ENCODE assay signal across 8 cellular contexts in the genomic region with DNA sequence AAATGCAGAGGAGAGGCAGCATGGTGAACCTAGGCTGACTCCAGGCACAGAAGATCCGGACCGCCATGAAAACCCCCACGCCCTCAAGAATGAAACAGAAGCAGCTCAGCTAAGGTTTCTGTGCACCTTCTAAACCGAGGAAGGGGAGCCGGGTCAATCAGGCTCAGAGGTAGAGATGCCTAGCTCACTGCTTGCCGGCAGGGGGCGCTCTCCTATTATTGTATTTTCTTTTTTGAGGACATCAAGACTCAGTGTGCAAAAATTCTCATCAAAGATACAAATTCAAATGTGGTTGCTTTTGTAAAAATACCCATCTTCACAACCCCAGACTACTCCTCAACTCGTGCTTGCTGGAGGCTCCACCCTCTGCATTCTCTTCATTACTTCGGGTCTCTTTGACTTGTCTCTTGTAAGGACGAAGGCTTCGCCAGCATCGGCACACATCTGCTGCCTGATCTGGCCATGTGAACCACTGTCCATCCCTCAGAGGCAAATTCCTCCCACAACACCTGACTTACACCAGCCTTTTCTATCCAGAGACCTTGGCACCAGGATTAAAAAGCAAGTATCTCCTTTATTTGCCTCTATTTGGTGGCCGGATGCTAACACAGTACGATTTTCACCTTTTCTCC. TPM values are rescaled to one million over a fixed set of nuclear protein-coding genes. Genes with fewer than 3 reads are reported as not detected.
DNase-seq lines count a peak whose midpoint lies in the region; ATAC-seq and TF ChIP-seq lines count a peak whose summit lies in the region.

No MANE protein-coding gene starts in this region.

- H3K4me3 Mint-ChIP-seq in memory B cell, result no peak overlapping the region

- TF ChIP-seq CTCF in AG09309 (IDR thresholded peaks at IDR 0.05; ENCODE audit: control insufficient read depth, insufficient read depth, low read depth, low read length, missing control alignments) (peak; percentile 80), GM20000 (IDR thresholded peaks at IDR 0.05; ENCODE audit: extremely low read depth, missing control alignments) (peak; percentile 79)

- no peaks in the 10 kb centered on the region for H3K9me3 Mint-ChIP-seq in memory B cell

- ATAC-seq in memory B cell (ENCODE audit: low read depth) (peak; percentile 46), HG03045 (IDR thresholded peaks at IDR 0.05; ENCODE audit: unreplicated experiment) (no peak)

- H3K4me3 ChIP-seq in AG09309 (ENCODE audit: control insufficient read depth, low read depth, low read length), result no peak overlapping the region

- H3K4me1 Mint-ChIP-seq in memory B cell, result peaks cover 10% of the 10 kb centered on the region

- DNase-seq in AG09309 (ENCODE audit: low read depth) (no peak), GM20000 (ENCODE audit: low spot score) (peak; percentile 63), NCI-H446 (lab: John Stamatoyannopoulos, UW) (peak; percentile 12 to 64), dermis microvascular lymphatic vessel endothelial cell (ENCODE audit: low read depth in 2 of 2) (peak; percentile 10 to 55), memory B cell (ENCODE audit: low spot score in 2 of 2) (peak; percentile 65 to 68)
- DNase-seq in activated CD4-positive, alpha-beta T cell treated with anti-CD3 and anti-CD28 coated beads, Interleukin-2, amount 50 U/mL, for 1 hour, result peak; percentile 68
- DNase-seq in stimulated activated CD8-positive, alpha-beta memory T cell treated with anti-CD3 and anti-CD28 coated beads, Interleukin-15, amount 100 ng/mL, for 1 hour (ENCODE audit: low read depth), result peak; percentile 61

- H3K27me3 Mint-ChIP-seq in memory B cell, result peaks cover 14% of the 10 kb centered on the region

- H3K36me3 Mint-ChIP-seq in memory B cell, result peaks cover 4% of the 10 kb centered on the region

- no peak overlapping the region for H3K27ac Mint-ChIP-seq in memory B cell

RNA-seq across cellular contexts. Expression of gene RNASE3, which starts 33.4 kb away (rescaled TPM):
- not detected in 2 replicates for total RNA-seq in dermis microvascular lymphatic vessel endothelial cell

RNA-seq across cellular contexts. Expression of gene RNASE1, which starts 55.1 kb away (rescaled TPM):
- total RNA-seq in dermis microvascular lymphatic vessel endothelial cell, result 7.1 and 8.0 TPM in 2 replicates
